8 cellular contexts compared by ENCODE assay signal in genomic region chr7:139016931-139017511, GRCh38. TPM values are rescaled to one million over a fixed set of nuclear protein-coding genes. Genes with fewer than 3 reads are reported as not detected.
A peak's percentile ranks its signal among the peaks of the same experiment; 100 is the strongest.
DNase-seq lines count a peak whose midpoint lies in the region; ATAC-seq and TF ChIP-seq lines count a peak whose summit lies in the region.

No MANE protein-coding gene starts in this region.

- H3K27ac ChIP-seq in WERI-Rb-1 = no peak overlapping the region

- intact Hi-C loops in left colon (cut with DNase I, micrococcal nuclease) = no loop called here

- no peak overlapping the region for H3K4me3 ChIP-seq in WERI-Rb-1 (ENCODE audit: low read depth, low read length)
- H3K4me3 ChIP-seq in cardiac fibroblast (replicated peaks in 1 of 2; ENCODE audit: low read depth in 2 of 2, low read length in 2 of 2) = no peak overlapping the region

- no peaks in the 10 kb centered on the region for H3K27me3 ChIP-seq in WERI-Rb-1 (ENCODE audit: insufficient read depth, low read depth, severe bottlenecking)

- TF ChIP-seq CTCF in AG09319 (IDR thresholded peaks at IDR 0.05; ENCODE audit: low read depth, low read length) (peak; percentile 75), WERI-Rb-1 (IDR thresholded peaks at IDR 0.05; ENCODE audit: low read depth, low read length) (peak; percentile 77), cardiac fibroblast (IDR thresholded peaks at IDR 0.05; ENCODE audit: low read depth, low read length) (peak; percentile 63)

- ATAC-seq in GM18868 (IDR thresholded peaks at IDR 0.05; ENCODE audit: unreplicated experiment) (peak; percentile 94), HG03103 (IDR thresholded peaks at IDR 0.05; ENCODE audit: low read depth, unreplicated experiment) (peak; percentile 89), left colon (peak; percentile 86)

- 0 out of 2 replicates have a peak, but pooled peaks cover under 1% of the 10 kb centered on the region for H3K36me3 ChIP-seq in WERI-Rb-1

- no peaks in the 10 kb centered on the region for H3K9me3 ChIP-seq in WERI-Rb-1 (ENCODE audit: severe bottlenecking)

- DNase-seq in AG09319 (ENCODE audit: extremely low read depth, low read depth) (peak; percentile 38), NCI-H2171 (lab: John Stamatoyannopoulos, UW) (peak; percentile 25), WERI-Rb-1 (peak; percentile 76), cardiac fibroblast (ENCODE audit: low read depth in 2 of 2) (peak; percentile 74 to 83), left colon (peak; percentile 44 to 63)
- peak in 2 of 3 donors; percentile 10 to 38 for DNase-seq in stimulated activated CD4-positive, alpha-beta T cell treated with anti-CD3 and anti-CD28 coated beads, TNF-alpha, amount 100 ng/mL, for 1 hour (ENCODE audit: low read depth in 3 of 3, low spot score in 1 of 3)

RNA-seq across cellular contexts. Expression of gene ZC3HAV1L, which starts 18.8 kb away (rescaled TPM):
- 1 to 10 TPM; 6.3 to 7.0 TPM for total RNA-seq in left colon

RNA-seq across cellular contexts. Expression of gene KIAA1549, which starts 35.8 kb away (rescaled TPM):
- 1 to 10 TPM; 2.7 to 3.3 TPM for total RNA-seq in left colon

Comparison
In these comparisons a context has a peak if more than half of its experiments do, and no peak if none do; other contexts are left out.
1. DNase-seq: peak in every context shown above with its lines; median percentile 78 in cardiac fibroblast; 76 in WERI-Rb-1; 54 in left colon; 38 in AG09319; 25 in NCI-H2171; 24 in stimulated activated CD4-positive, alpha-beta T cell treated with anti-CD3 and anti-CD28 coated beads, TNF-alpha, amount 100 ng/mL, for 1 hour.